8 cellular contexts compared by ENCODE assay signal in the genomic region with DNA sequence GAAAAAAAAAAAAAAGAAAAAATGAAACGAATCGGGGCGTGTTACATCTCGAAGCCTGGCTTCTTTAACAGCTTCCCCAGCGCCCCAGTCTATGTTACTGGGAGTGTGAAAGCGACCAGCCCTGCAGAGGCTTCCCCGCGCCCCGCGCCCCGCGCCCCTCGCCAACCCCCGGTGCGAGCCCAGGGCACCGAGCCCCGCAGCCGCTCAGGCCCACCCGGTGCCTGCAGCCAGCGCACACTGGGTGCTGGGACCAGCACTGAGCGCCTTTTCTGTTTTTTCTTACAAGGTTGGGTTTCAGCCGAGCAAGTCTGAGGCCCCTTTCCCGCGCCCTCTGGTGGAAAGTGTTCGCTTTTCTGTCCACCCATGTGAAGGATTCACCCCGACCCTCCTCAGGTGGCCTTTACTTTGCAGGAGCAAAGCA. TPM values are rescaled to one million over a fixed set of nuclear protein-coding genes. Genes with fewer than 3 reads are reported as not detected.
DNase-seq lines count a peak whose midpoint lies in the region; ATAC-seq, FAIRE-seq and TF ChIP-seq lines count a peak whose summit lies in the region.

No MANE protein-coding gene starts in this region.

- peaks cover 0 to 35% of the 10 kb centered on the region in 2 donors for H3K27me3 ChIP-seq in left lung

- FAIRE-seq in GM12892 (lab: Jason Lieb, UNC) = no peak

- intact Hi-C loops in left lung (cut with DNase I) = no loop called here

- peak; percentile 55 for TF ChIP-seq CTCF in WI38 (IDR thresholded peaks at IDR 0.05; ENCODE audit: low read depth, low read length)
- peak in 1 of 2 donors; percentile 47 for TF ChIP-seq CTCF in left lung (IDR thresholded peaks at IDR 0.05)

- peak; percentile 34 for DNase-seq in GM12892 (ENCODE audit: insufficient read length)
- DNase-seq in central memory CD4-positive, alpha-beta T cell = peak; percentile 44
- DNase-seq in left lung = peak in 1 of 2 donors; percentile 80
- DNase-seq in stimulated activated CD8-positive, alpha-beta memory T cell treated with anti-CD3 and anti-CD28 coated beads, Interleukin-12 subunit alpha, Interleukin-12 subunit beta, amount 100 ng/mL, for 4 hours (ENCODE audit: low read depth) = peak; percentile 23
- DNase-seq in DMS153 (lab: John Stamatoyannopoulos, UW) = no peak

- peak; percentile 72 for ATAC-seq in HG03442 (IDR thresholded peaks at IDR 0.05; ENCODE audit: unreplicated experiment)
- ATAC-seq in left lung = peak; percentile 87
- ATAC-seq in GM21390 (IDR thresholded peaks at IDR 0.05; ENCODE audit: unreplicated experiment) = no peak

- no peaks in the 10 kb centered on the region for H3K4me1 ChIP-seq in left lung

- H3K36me3 ChIP-seq in left lung = no peaks in the 10 kb centered on the region

- no peak overlapping the region for H3K27ac ChIP-seq in left lung

- H3K4me3 ChIP-seq in WI38 (ENCODE audit: low read depth, low read length) = peak overlapping the region; percentile 51
- peak overlapping the region in 1 of 2 donors; percentile 20 for H3K4me3 ChIP-seq in left lung

- no peak for TF ChIP-seq POLR2A in GM12892 (IDR thresholded peaks at IDR 0.05; ENCODE audit: low read depth, low read length)

- no peaks in the 10 kb centered on the region for H3K9me3 ChIP-seq in left lung

RNA-seq across cellular contexts. Expression of a gene that starts 42.1 kb away (rescaled TPM):
- 8.6 TPM for polyA plus RNA-seq in GM12892 (2012; ENCODE audit: missing spikeins)
- 10 to 100 TPM; 18.2 to 19.2 TPM for total RNA-seq in left lung

RNA-seq across cellular contexts. Expression of a gene that starts 42.2 kb away (rescaled TPM):
- polyA plus RNA-seq in GM12892 (2012; ENCODE audit: missing spikeins) = not detected
- total RNA-seq in left lung = 1 to 10 TPM; 2.0 to 6.6 TPM
